30 cellular contexts compared by ENCODE assay signal in the genomic region with DNA sequence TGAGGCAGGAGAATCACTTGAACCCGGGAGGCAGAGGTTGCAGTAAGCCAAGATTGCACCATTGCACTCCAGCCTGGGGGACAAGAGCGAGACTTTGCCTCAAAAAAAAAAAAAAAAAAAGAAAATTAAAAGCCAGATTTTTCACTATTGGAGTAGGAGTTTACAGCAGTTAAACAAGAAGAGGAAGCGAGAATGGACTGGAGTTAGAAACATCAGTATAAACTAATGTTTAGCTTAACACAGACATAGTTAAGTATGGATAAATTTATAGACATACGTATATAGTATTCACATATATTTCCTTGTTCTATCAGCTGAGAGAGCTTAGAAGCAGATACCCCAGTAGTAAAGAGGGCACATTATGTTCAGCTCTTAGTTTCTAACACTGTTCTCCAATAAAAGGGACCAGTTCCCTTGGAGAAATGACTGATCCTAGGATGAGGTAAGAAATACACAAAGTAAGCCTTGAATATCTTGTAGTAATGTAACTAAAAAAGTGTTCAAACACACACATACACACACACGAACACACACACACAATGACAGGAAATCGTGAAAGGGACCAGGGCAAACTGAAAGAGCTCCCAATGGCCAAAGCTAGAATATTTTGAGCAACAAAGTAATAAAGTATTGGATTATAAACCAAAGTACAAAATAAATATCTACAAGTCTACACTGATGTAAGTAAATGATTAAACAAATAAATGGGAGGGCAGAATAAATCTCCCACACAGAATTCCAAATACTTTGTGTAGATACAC. TPM values are rescaled to one million over a fixed set of nuclear protein-coding genes. Genes with fewer than 3 reads are reported as not detected.
DNase-seq lines count a peak whose midpoint lies in the region; ATAC-seq and TF ChIP-seq lines count a peak whose summit lies in the region.
"Had no signal": no experiment of that assay in that cellular context is flagged by ENCODE, and none has a peak within 500 bp of the region (broad histone marks: within the 10 kb centered on the region; RNA-seq: fewer than 3 reads in every experiment).

No MANE protein-coding gene starts in this region.

- H3K4me1 ChIP-seq in DOHH2 (ENCODE audit: control insufficient read depth, low read length) (peaks cover 8% of the 10 kb centered on the region), muscle layer of duodenum (ENCODE audit: control insufficient read depth in 1 of 2, insufficient read depth in 2 of 2, low read length in 2 of 2) (no peaks in the 10 kb centered on the region), HAP-1 (no peaks in the 10 kb centered on the region), GM23338 (ENCODE audit: insufficient read depth) (no peaks in the 10 kb centered on the region)
- H3K4me1 ChIP-seq: Caco-2, parathyroid adenoma, right atrium auricular region had no signal

- in situ Hi-C loops in HAP-1 (cut with MboI; ENCODE audit: low sequenced_read_pairs): no loop called here

- H3F3A ChIP-seq in DOHH2 (ENCODE audit: control insufficient read depth, insufficient read depth): no peaks in the 10 kb centered on the region
- H3F3A ChIP-seq in GM23338 (replicated peaks; ENCODE audit: low read depth): no peaks in the 10 kb centered on the region

- H2AFZ ChIP-seq in GM23338: no peak overlapping the region
- H2AFZ ChIP-seq: parathyroid adenoma, PC-9 had no signal

- H3K36me3 Mint-ChIP-seq in dendritic cell treated with granulocyte-macrophage colony-stimulating factor and Interleukin-4, amounts not matched to agents 40 ng/mL and 50 ng/mL, for 4 days (ENCODE audit: low read depth): peaks cover 14% of the 10 kb centered on the region
- peaks cover 4% of the 10 kb centered on the region for H3K36me3 Mint-ChIP-seq in GM23338 (ENCODE audit: low read depth)
- H3K36me3 Mint-ChIP-seq: natural killer cell treated with Interleukin-12 subunit alpha and Interleukin-12 subunit beta and Interleukin-15 and Interleukin-18, amount 100 ng/mL, for 72 hours had no signal

- no peak for ATAC-seq in GM23338
- ATAC-seq: activated CD8-positive, alpha-beta memory T cell treated with anti-CD3 and anti-CD28 coated beads, Interleukin-2, amount 10 ng/mL, durations not matched to agents 7 days and 5 days; activated naive CD8-positive, alpha-beta T cell treated with anti-CD3 and anti-CD28 coated beads, Interleukin-2, amount 50 U/mL, for 24 hours; natural killer cell treated with Interleukin-12 subunit alpha and Interleukin-12 subunit beta and Interleukin-15 and Interleukin-18, amount 100 ng/mL, for 72 hours had no signal

- peaks cover 37% of the 10 kb centered on the region for H3K4me1 Mint-ChIP-seq in dendritic cell treated with granulocyte-macrophage colony-stimulating factor and Interleukin-4, amounts not matched to agents 40 ng/mL and 50 ng/mL, for 4 days (ENCODE audit: low read depth)
- no peaks in the 10 kb centered on the region for H3K4me1 Mint-ChIP-seq in GM23338

- no peaks in the 10 kb centered on the region for H3K27me3 Mint-ChIP-seq in dendritic cell treated with granulocyte-macrophage colony-stimulating factor and Interleukin-4, amounts not matched to agents 40 ng/mL and 50 ng/mL, for 4 days
- no peaks in the 10 kb centered on the region for H3K27me3 Mint-ChIP-seq in GM23338 (ENCODE audit: insufficient read depth, low read depth, poor library complexity)
- H3K27me3 Mint-ChIP-seq: activated CD8-positive, alpha-beta memory T cell treated with anti-CD3 and anti-CD28 coated beads, Interleukin-2, amount 10 ng/mL, durations not matched to agents 7 days and 5 days; activated naive CD8-positive, alpha-beta T cell treated with anti-CD3 and anti-CD28 coated beads, Interleukin-2, amount 50 U/mL, for 24 hours; natural killer cell treated with Interleukin-12 subunit alpha and Interleukin-12 subunit beta and Interleukin-15 and Interleukin-18, amount 100 ng/mL, for 72 hours had no signal

- peaks cover 70% of the 10 kb centered on the region for H3K79me2 ChIP-seq in DOHH2 (ENCODE audit: control insufficient read depth, low read length)
- peaks cover 95% of the 10 kb centered on the region for H3K79me2 ChIP-seq in GM23338 (replicated peaks; ENCODE audit: insufficient read depth)

- H3K9me3 Mint-ChIP-seq in dendritic cell treated with granulocyte-macrophage colony-stimulating factor and Interleukin-4, amounts not matched to agents 40 ng/mL and 50 ng/mL, for 4 days: no peaks in the 10 kb centered on the region
- H3K9me3 Mint-ChIP-seq in GM23338: no peaks in the 10 kb centered on the region
- H3K9me3 Mint-ChIP-seq: activated naive CD8-positive, alpha-beta T cell treated with anti-CD3 and anti-CD28 coated beads, Interleukin-2, amount 50 U/mL, for 24 hours; natural killer cell treated with Interleukin-12 subunit alpha and Interleukin-12 subunit beta and Interleukin-15 and Interleukin-18, amount 100 ng/mL, for 72 hours had no signal

- DNase-seq in NOMO-1 treated with dmso at 0.1 percent for 144 hours (lab: John Stamatoyannopoulos, UW; ENCODE audit: unreplicated experiment) (peak; percentile 25), GM03348 (ENCODE audit: low spot score) (no peak), HAP-1 (ENCODE audit: low spot score in 2 of 2) (no peak), GM23338 (ENCODE audit: low spot score) (no peak), foreskin fibroblast (no peak)
- DNase-seq: ACHN; activated CD8-positive, alpha-beta memory T cell treated with anti-CD3 and anti-CD28 coated beads, Interleukin-2, amount 10 ng/mL, durations not matched to agents 7 days and 5 days; activated naive CD8-positive, alpha-beta T cell treated with anti-CD3 and anti-CD28 coated beads, Interleukin-2, amount 50 U/mL, for 24 hours; activated T-cell treated with anti-CD3 and anti-CD28 coated beads, Interleukin-2, amount 50 U/mL, for 48 hours; Caco-2; central memory CD4-positive, alpha-beta T cell; DMS79 treated with DMSO at 0.1 percent for 48 hours; dorsolateral prefrontal cortex; left ventricle myocardium inferior; midbrain; NCI-H1092 treated with DMSO at 0.1 percent for 48 hours; NCI-H2081; NCI-H774; PC-9; Right ventricle myocardium superior; spleen; substantia nigra; T-helper 9 cell; WERI-Rb-1 had no signal

- H3K27ac ChIP-seq in DOHH2 (ENCODE audit: low read depth, low read length) (no peak overlapping the region), muscle layer of duodenum (ENCODE audit: low read length) (peak overlapping the region; percentile 45), GM23338 (ENCODE audit: low read depth) (no peak overlapping the region)
- H3K27ac ChIP-seq: dorsolateral prefrontal cortex, left ventricle myocardium inferior, parathyroid adenoma, PC-9, right atrium auricular region, WERI-Rb-1 had no signal

- intact Hi-C loops in dendritic cell treated with granulocyte-macrophage colony-stimulating factor and Interleukin-4, amounts not matched to agents 40 ng/mL and 50 ng/mL, for 4 days (cut with micrococcal nuclease): loop anchor here (5.0 kb wide), 1 partner anchor 32 kb away; no protein-coding TSS in a partner anchor

- H3K4me3 Mint-ChIP-seq in dendritic cell treated with granulocyte-macrophage colony-stimulating factor and Interleukin-4, amounts not matched to agents 40 ng/mL and 50 ng/mL, for 4 days: no peak overlapping the region
- no peak overlapping the region for H3K4me3 Mint-ChIP-seq in GM23338
- H3K4me3 Mint-ChIP-seq: activated CD8-positive, alpha-beta memory T cell treated with anti-CD3 and anti-CD28 coated beads, Interleukin-2, amount 10 ng/mL, durations not matched to agents 7 days and 5 days; activated naive CD8-positive, alpha-beta T cell treated with anti-CD3 and anti-CD28 coated beads, Interleukin-2, amount 50 U/mL, for 24 hours; natural killer cell treated with Interleukin-12 subunit alpha and Interleukin-12 subunit beta and Interleukin-15 and Interleukin-18, amount 100 ng/mL, for 72 hours had no signal

- H3K36me3 ChIP-seq in DOHH2 (ENCODE audit: control insufficient read depth, low read length) (no peaks in the 10 kb centered on the region), muscle layer of duodenum (ENCODE audit: control insufficient read depth in 1 of 2, insufficient read depth in 2 of 2, low read length in 2 of 2) (no peaks in the 10 kb centered on the region), HAP-1 (replicated peaks) (no peaks in the 10 kb centered on the region), GM23338 (ENCODE audit: insufficient read depth) (no peaks in the 10 kb centered on the region)
- H3K36me3 ChIP-seq: left ventricle myocardium inferior, right atrium auricular region, WERI-Rb-1 had no signal

- H3K4me2 ChIP-seq in DOHH2 (ENCODE audit: low read length) (peak overlapping the region; percentile 16; the same call in 1 of the 2 replicates), GM23338 (no peak overlapping the region)
- H3K4me2 ChIP-seq: PC-9 had no signal

- no peaks in the 10 kb centered on the region for H3K9me2 ChIP-seq in DOHH2 (replicated peaks; ENCODE audit: control insufficient read depth, low read length)
- no peaks in the 10 kb centered on the region for H3K9me2 ChIP-seq in GM23338 (ENCODE audit: insufficient read depth)

- peak overlapping the region; percentile 59 for H3K27ac Mint-ChIP-seq in dendritic cell treated with granulocyte-macrophage colony-stimulating factor and Interleukin-4, amounts not matched to agents 40 ng/mL and 50 ng/mL, for 4 days
- no peak overlapping the region for H3K27ac Mint-ChIP-seq in GM23338
- H3K27ac Mint-ChIP-seq: activated CD8-positive, alpha-beta memory T cell treated with anti-CD3 and anti-CD28 coated beads, Interleukin-2, amount 10 ng/mL, durations not matched to agents 7 days and 5 days; activated naive CD8-positive, alpha-beta T cell treated with anti-CD3 and anti-CD28 coated beads, Interleukin-2, amount 50 U/mL, for 24 hours; natural killer cell treated with Interleukin-12 subunit alpha and Interleukin-12 subunit beta and Interleukin-15 and Interleukin-18, amount 100 ng/mL, for 72 hours had no signal

- H3K4me3 ChIP-seq in DOHH2 (ENCODE audit: low read length) (no peak overlapping the region), muscle layer of duodenum (ENCODE audit: low read depth in 1 of 2, low read length in 2 of 2) (no peak overlapping the region), HAP-1 (no peak overlapping the region), GM23338 (no peak overlapping the region), foreskin fibroblast (ENCODE audit: low read depth in 1 of 2, low read length in 2 of 2) (no peak overlapping the region)
- H3K4me3 ChIP-seq: dorsolateral prefrontal cortex, left ventricle myocardium inferior, PC-9, right atrium auricular region, spleen had no signal

- H4K20me1 ChIP-seq in DOHH2 (ENCODE audit: control insufficient read depth, insufficient read depth, low read depth, low read length) (no peaks in the 10 kb centered on the region), GM23338 (replicated peaks; ENCODE audit: insufficient read depth) (peaks cover 10% of the 10 kb centered on the region)

- H3K9me3 ChIP-seq in DOHH2 (ENCODE audit: control insufficient read depth, insufficient read depth, low read length) (no peaks in the 10 kb centered on the region), muscle layer of duodenum (ENCODE audit: control insufficient read depth in 1 of 2, low read length in 2 of 2) (no peaks in the 10 kb centered on the region), HAP-1 (no peaks in the 10 kb centered on the region)
- H3K9me3 ChIP-seq: Caco-2, left ventricle myocardium inferior, right atrium auricular region, spleen had no signal

- no peak for TF ChIP-seq CTCF in DOHH2 (IDR thresholded peaks at IDR 0.05; ENCODE audit: low read depth, low read length, poor library complexity, severe bottlenecking)
- TF ChIP-seq CTCF in GM23338 (conservative IDR thresholded peaks at IDR 0.05; ENCODE audit: low read depth in 2 of 2): no peak
- no peak for TF ChIP-seq CTCF in foreskin fibroblast (IDR thresholded peaks at IDR 0.05; ENCODE audit: low read depth, low read length)

- H3K27me3 ChIP-seq in DOHH2 (ENCODE audit: control insufficient read depth, low read length): no peaks in the 10 kb centered on the region
- no peaks in the 10 kb centered on the region for H3K27me3 ChIP-seq in muscle layer of duodenum (ENCODE audit: low read depth, low read length)
- H3K27me3 ChIP-seq in HAP-1 (ENCODE audit: low read depth): no peaks in the 10 kb centered on the region
- no peaks in the 10 kb centered on the region for H3K27me3 ChIP-seq in GM23338 (ENCODE audit: insufficient read depth)
- H3K27me3 ChIP-seq: dorsolateral prefrontal cortex, right atrium auricular region, spleen had no signal

RNA-seq across cellular contexts. Expression of a gene that starts 25.0 kb away (rescaled TPM):
- 32.1 and 32.4 TPM in 2 replicates for total RNA-seq in GM23338 (2014; rRNA removed; shearing (Covaris generic))
- polyA plus RNA-seq in GM23338 (2016; fragmentation: Nextera tagmentation; extraction: Ambion mirVana): 11.7 and 13.3 TPM in 2 replicates
